17 cellular contexts compared by ENCODE assay signal in the genomic region with DNA sequence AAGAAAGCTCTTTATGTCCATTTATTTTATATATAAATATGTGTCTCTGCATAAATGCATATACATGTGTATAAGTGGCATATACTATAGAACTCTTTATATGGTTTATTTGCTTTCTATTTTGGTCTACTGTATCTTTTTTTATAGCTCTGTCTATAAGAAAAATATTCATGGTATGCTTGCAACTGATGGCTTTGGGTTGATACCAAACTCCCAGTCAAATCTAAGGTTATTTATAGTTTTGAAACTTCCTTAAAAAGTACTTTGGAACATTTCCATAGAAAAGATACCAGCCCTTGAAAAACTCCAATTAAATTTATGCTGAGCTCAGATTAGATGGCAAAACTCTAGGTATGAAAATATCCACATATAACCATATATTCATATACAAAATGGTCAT.
"Had no signal": no experiment of that assay in that cellular context is flagged by ENCODE, and none has a peak within 500 bp of the region (broad histone marks: within the 10 kb centered on the region; RNA-seq: fewer than 3 reads in every experiment).

No MANE protein-coding gene starts in this region.

- H3K9me3 ChIP-seq: adrenal gland, gastroesophageal sphincter, heart right ventricle, left lung, pancreas had no signal

- H2AFZ ChIP-seq: neural progenitor cell had no signal

- H3K9ac ChIP-seq: neural progenitor cell had no signal

- H3K4me1 Mint-ChIP-seq: naive B cell; stimulated activated memory B cell treated with anti-CD40 and anti-IgM and Interleukin-4, amounts not matched to agents 10 μg/mL and 1 μg/mL and 100 μg/mL, for 72 hours had no signal

- H3K36me3 Mint-ChIP-seq: naive B cell; stimulated activated memory B cell treated with anti-CD40 and anti-IgM and Interleukin-4, amounts not matched to agents 10 μg/mL and 1 μg/mL and 100 μg/mL, for 72 hours had no signal

- ATAC-seq: gastroesophageal sphincter; heart right ventricle; left lung; pancreas; stimulated activated memory B cell treated with anti-CD40 and anti-IgM and Interleukin-4, amounts not matched to agents 10 μg/mL and 1 μg/mL and 100 μg/mL, for 72 hours had no signal

- H3K4me2 ChIP-seq: neural progenitor cell had no signal

- H3K4me1 ChIP-seq: adrenal gland, left lung, pancreas had no signal

- H3K4me3 ChIP-seq: adrenal gland, coronary artery, gastroesophageal sphincter, heart right ventricle, left lung, neural progenitor cell, pancreas had no signal

- H3K27me3 Mint-ChIP-seq: activated T-cell treated with anti-CD3 and anti-CD28 coated beads, Interleukin-2, amount 50 U/mL, for 24 hours; stimulated activated memory B cell treated with anti-CD40 and anti-IgM and Interleukin-4, amounts not matched to agents 10 μg/mL and 1 μg/mL and 100 μg/mL, for 72 hours had no signal

- H3K9me3 Mint-ChIP-seq: activated T-cell treated with anti-CD3 and anti-CD28 coated beads, Interleukin-2, amount 50 U/mL, for 24 hours; naive B cell; neural progenitor cell; stimulated activated memory B cell treated with anti-CD40 and anti-IgM and Interleukin-4, amounts not matched to agents 10 μg/mL and 1 μg/mL and 100 μg/mL, for 72 hours had no signal

- H3K27ac Mint-ChIP-seq: activated T-cell treated with anti-CD3 and anti-CD28 coated beads, Interleukin-2, amount 50 U/mL, for 24 hours; neural progenitor cell; stimulated activated memory B cell treated with anti-CD40 and anti-IgM and Interleukin-4, amounts not matched to agents 10 μg/mL and 1 μg/mL and 100 μg/mL, for 72 hours had no signal

- H3K4me3 Mint-ChIP-seq: activated T-cell treated with anti-CD3 and anti-CD28 coated beads, Interleukin-2, amount 50 U/mL, for 24 hours; naive B cell; neural progenitor cell; stimulated activated memory B cell treated with anti-CD40 and anti-IgM and Interleukin-4, amounts not matched to agents 10 μg/mL and 1 μg/mL and 100 μg/mL, for 72 hours had no signal

- H3K36me3 ChIP-seq: adrenal gland, gastroesophageal sphincter, heart right ventricle, left lung, neural progenitor cell, pancreas had no signal

- H3K27me3 ChIP-seq: adrenal gland, gastroesophageal sphincter, heart right ventricle, left lung, neural progenitor cell, pancreas had no signal

- H3K27ac ChIP-seq: adrenal gland, coronary artery, gastroesophageal sphincter, heart right ventricle, left lung, neural progenitor cell, pancreas had no signal

- FAIRE-seq: pancreas had no signal

- DNase-seq: activated CD4-positive, CD25-positive, alpha-beta regulatory T cell treated with anti-CD3 and anti-CD28 coated beads, Interleukin-2, amount 50 U/mL, for 72 hours; activated naive CD4-positive, alpha-beta T cell treated with anti-CD3 and anti-CD28 coated beads, Interleukin-2, amount 50 U/mL, for 16 hours; activated T-cell treated with anti-CD3 and anti-CD28 coated beads, Interleukin-2, amount 50 U/mL, for 24 hours; adrenal gland; effector CD4-positive, alpha-beta T cell; heart right ventricle; islet precursor cell; left lung; mammary epithelial cell; naive B cell; pancreas; stimulated activated CD4-positive, alpha-beta T cell treated with anti-CD3 and anti-CD28 coated beads, Interleukin-2, amount 100 ng/mL, for 48 hours; T-helper 1 cell had no signal
